Comparison of ENCODE assay signal across 21 cellular contexts in the genomic region with DNA sequence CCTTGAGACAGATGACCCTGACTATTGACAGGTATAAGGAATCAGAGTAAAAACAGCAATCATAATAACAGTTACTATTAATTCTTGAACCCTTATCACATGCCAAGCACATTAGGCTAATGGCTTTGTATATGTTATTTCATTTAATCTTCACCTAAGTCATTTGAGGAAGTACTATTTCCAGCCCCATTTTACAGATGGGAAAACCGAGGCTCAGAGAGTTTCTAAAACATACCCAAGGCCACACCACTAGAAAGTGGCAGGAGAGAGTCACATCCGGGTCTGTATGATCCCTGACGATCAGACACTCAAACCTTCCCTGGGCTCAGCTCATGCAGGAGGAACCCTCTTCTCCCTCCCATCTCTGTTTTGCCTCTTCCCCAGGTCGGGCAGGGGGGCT.
"Had no signal": no experiment of that assay in that cellular context is flagged by ENCODE, and none has a peak within 500 bp of the region (broad histone marks: within the 10 kb centered on the region; RNA-seq: fewer than 3 reads in every experiment).

No MANE protein-coding gene starts in this region.

- H3K4me2 ChIP-seq: PC-9 had no signal

- H2AFZ ChIP-seq: PC-9 had no signal

- FAIRE-seq: RCC 7860 had no signal

- H3K9me3 ChIP-seq: MG63, SJCRH30 had no signal

- H3K36me3 ChIP-seq: MG63 had no signal

- H3K4me1 Mint-ChIP-seq: T-cell had no signal

- H3K4me3 ChIP-seq: MG63, PC-9, SJCRH30, SK-N-MC had no signal

- DNase-seq: Kasumi-1, MG63, NCI-H1048, NCI-H146, NCI-H1930, NCI-H2081 treated with DMSO at 0.1 percent for 48 hours, NCI-H2171, NCI-H226, NCI-H446 treated with DMSO at 0.1 percent for 48 hours, NCI-H526, NCI-H748 treated with DMSO at 0.1 percent for 48 hours, SIG-M5, SJCRH30, T-cell had no signal

- H3K4me1 ChIP-seq: SJCRH30 had no signal

- H3K27ac Mint-ChIP-seq: T-cell had no signal

- H3K27ac ChIP-seq: PC-9, RWPE1, SJCRH30, SK-N-MC had no signal

- H3K36me3 Mint-ChIP-seq: T-cell had no signal

- ATAC-seq: Panc1, Right ventricle myocardium inferior, SK-N-SH treated with all-trans-retinoic acid at 6 μM for 48 hours, T-cell had no signal

- H3K27me3 ChIP-seq: MG63, SJCRH30 had no signal

- H3K4me3 Mint-ChIP-seq: T-cell had no signal
